23 cellular contexts compared by ENCODE assay signal in the genomic region with DNA sequence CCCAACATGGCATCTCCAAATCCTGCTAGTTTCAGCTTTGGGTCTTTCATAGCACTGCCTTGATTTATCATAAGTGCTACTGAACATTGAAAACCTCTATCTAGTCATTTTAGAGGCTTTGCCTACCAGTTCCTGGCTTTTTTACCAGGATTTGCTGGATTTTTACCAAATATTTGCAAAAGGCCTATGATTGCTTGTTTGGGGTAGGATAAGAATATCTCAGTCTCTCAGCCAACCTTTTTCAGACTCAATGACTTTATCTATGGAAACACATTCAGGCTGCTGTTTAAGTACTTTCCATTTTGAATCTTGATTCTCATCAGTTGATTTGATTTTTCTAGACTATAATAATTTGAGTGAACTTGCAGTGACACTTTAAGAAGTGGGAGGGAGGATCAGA.
A peak's percentile ranks its signal among the peaks of the same experiment; 100 is the strongest.
DNase-seq lines count a peak whose midpoint lies in the region; ATAC-seq and TF ChIP-seq lines count a peak whose summit lies in the region.
"Had no signal": no experiment of that assay in that cellular context is flagged by ENCODE, and none has a peak within 500 bp of the region (broad histone marks: within the 10 kb centered on the region; RNA-seq: fewer than 3 reads in every experiment).

No MANE protein-coding gene starts in this region.

- no peak overlapping the region for H3K9ac ChIP-seq in mammary epithelial cell (ENCODE audit: insufficient read depth, low read length)
- H3K9ac ChIP-seq: SK-N-SH had no signal

- H3K4me1 ChIP-seq in mammary epithelial cell (ENCODE audit: insufficient read depth, low read length) (peaks cover 6% of the 10 kb centered on the region), mesodermal cell (ENCODE audit: control insufficient read depth, insufficient read depth, low read length, poor library complexity, severe bottlenecking) (peaks cover 21% of the 10 kb centered on the region), left lung (no peaks in the 10 kb centered on the region)
- H3K4me1 ChIP-seq: BE2C had no signal

- no peaks in the 10 kb centered on the region for H3K27me3 Mint-ChIP-seq in MCF 10A (ENCODE audit: insufficient read depth, unreplicated experiment)
- H3K27me3 Mint-ChIP-seq in activated CD8-positive, alpha-beta memory T cell treated with anti-CD3 and anti-CD28 coated beads, Interleukin-2, amount 10 ng/mL, durations not matched to agents 7 days and 5 days: peaks cover 3% of the 10 kb centered on the region

- H3K4me3 ChIP-seq in mammary epithelial cell (replicated peaks in 1 of 3; ENCODE audit: insufficient read depth in 1 of 3, low read depth in 2 of 3, low read length in 3 of 3) (no peak overlapping the region), mesodermal cell (ENCODE audit: extremely low read depth, insufficient read depth, low read length, poor library complexity, severe bottlenecking) (no peak overlapping the region), left lung (no peak overlapping the region)
- H3K4me3 ChIP-seq: MG63 had no signal

- no peaks in the 10 kb centered on the region for H3K36me3 ChIP-seq in mammary epithelial cell (ENCODE audit: insufficient read depth, low read length)
- no peaks in the 10 kb centered on the region for H3K36me3 ChIP-seq in mesodermal cell (ENCODE audit: control insufficient read depth, insufficient read depth, low read length)
- H3K36me3 ChIP-seq in left lung: no peaks in the 10 kb centered on the region
- H3K36me3 ChIP-seq: BE2C, MG63 had no signal

- dilution Hi-C loops in mammary epithelial cell (cut with HindIII; ENCODE audit: low sequenced_read_pairs): no loop called here

- POLR2A ChIA-PET in MCF 10A (lab: Yijun Ruan, JAX): interaction anchor here (0.5 to 1.4 kb wide), 2 partner anchors 11 to 97 kb away, joined by 4 read pairs; no protein-coding TSS in a partner anchor

- no TSS peak for BruUV-seq in MCF 10A (replicated peaks; lab: Mats Ljungman, UMichigan)
- no TSS peak for BruUV-seq in mammary epithelial cell (replicated peaks; lab: Mats Ljungman, UMichigan)

- no peaks in the 10 kb centered on the region for H3K36me3 Mint-ChIP-seq in MCF 10A (ENCODE audit: insufficient read depth, unreplicated experiment)
- no peaks in the 10 kb centered on the region for H3K36me3 Mint-ChIP-seq in activated CD8-positive, alpha-beta memory T cell treated with anti-CD3 and anti-CD28 coated beads, Interleukin-2, amount 10 ng/mL, durations not matched to agents 7 days and 5 days
- H3K36me3 Mint-ChIP-seq: CD14-positive monocyte; CD8-positive, alpha-beta memory T cell had no signal

- TF ChIP-seq CTCF in MCF 10A (IDR thresholded peaks at IDR 0.05; ENCODE audit: unreplicated experiment): no peak
- no peak for TF ChIP-seq CTCF in mammary epithelial cell (conservative IDR thresholded peaks at IDR 0.05 in 1 of 2, IDR thresholded peaks at IDR 0.05 in 1 of 2; ENCODE audit: extremely low read depth in 1 of 2, insufficient read depth in 1 of 2, low read depth in 1 of 2, low read length in 2 of 2)
- TF ChIP-seq CTCF in left lung (IDR thresholded peaks at IDR 0.05): no peak

- no peak overlapping the region for H3K4me3 Mint-ChIP-seq in MCF 10A (ENCODE audit: unreplicated experiment)
- no peak overlapping the region for H3K4me3 Mint-ChIP-seq in activated CD8-positive, alpha-beta memory T cell treated with anti-CD3 and anti-CD28 coated beads, Interleukin-2, amount 10 ng/mL, durations not matched to agents 7 days and 5 days
- H3K4me3 Mint-ChIP-seq: CD14-positive monocyte; CD8-positive, alpha-beta memory T cell had no signal

- H2AFZ ChIP-seq in mammary epithelial cell (ENCODE audit: low read depth, low read length): no peak overlapping the region

- no peak for ATAC-seq in left lung
- no peak for ATAC-seq in activated CD8-positive, alpha-beta memory T cell treated with anti-CD3 and anti-CD28 coated beads, Interleukin-2, amount 10 ng/mL, durations not matched to agents 7 days and 5 days
- ATAC-seq: HepG2 had no signal

- no peak overlapping the region for H3K4me2 ChIP-seq in mammary epithelial cell (ENCODE audit: insufficient read depth, low read depth, low read length)
- H3K4me2 ChIP-seq: SK-N-SH had no signal

- no peaks in the 10 kb centered on the region for H3K9me3 Mint-ChIP-seq in MCF 10A (ENCODE audit: unreplicated experiment)
- peaks cover 4% of the 10 kb centered on the region for H3K9me3 Mint-ChIP-seq in activated CD8-positive, alpha-beta memory T cell treated with anti-CD3 and anti-CD28 coated beads, Interleukin-2, amount 10 ng/mL, durations not matched to agents 7 days and 5 days (ENCODE audit: low read depth)

- no peaks in the 10 kb centered on the region for H4K20me1 ChIP-seq in mammary epithelial cell (ENCODE audit: insufficient read depth, low read length)

- no peak for DNase-seq in MCF 10A (ENCODE audit: unreplicated experiment)
- DNase-seq in mammary epithelial cell: no peak
- DNase-seq in caudate nucleus (lab: John Stamatoyannopoulos, UW): peak in 3 of 61 donors; percentile 25 to 72 (median 48)
- no peak for DNase-seq in left lung
- DNase-seq in COLO668 (lab: John Stamatoyannopoulos, UW; ENCODE audit: unreplicated experiment): no peak
- DNase-seq in activated CD8-positive, alpha-beta memory T cell treated with anti-CD3 and anti-CD28 coated beads, Interleukin-2, amount 10 ng/mL, durations not matched to agents 7 days and 5 days: no peak
- DNase-seq: 8988T; BE2C; CD8-positive, alpha-beta memory T cell; GDM1; H7; NCI-H1105 treated with DMSO at 0.1 percent for 48 hours; NCI-H146; NCI-H2107; NCI-H446; NCI-H524 treated with DMSO at 0.1 percent for 48 hours; NCI-H774; SIG-M5; SK-N-SH had no signal

- intact Hi-C loops in MCF 10A (cut with micrococcal nuclease): no loop called here
- intact Hi-C loops in mammary epithelial cell (cut with micrococcal nuclease): no loop called here
- intact Hi-C loops in left lung (cut with DNase I): no loop called here

- no peaks in the 10 kb centered on the region for H3K9me3 ChIP-seq in mammary epithelial cell (replicated peaks; ENCODE audit: insufficient read depth, low read length)
- no peaks in the 10 kb centered on the region for H3K9me3 ChIP-seq in mesodermal cell (ENCODE audit: control insufficient read depth, low read length)
- no peaks in the 10 kb centered on the region for H3K9me3 ChIP-seq in left lung
- H3K9me3 ChIP-seq: BE2C, MG63, SK-N-SH had no signal

- peak overlapping the region; percentile 42 for H3K27ac Mint-ChIP-seq in MCF 10A (ENCODE audit: low read depth, unreplicated experiment)
- no peak overlapping the region for H3K27ac Mint-ChIP-seq in activated CD8-positive, alpha-beta memory T cell treated with anti-CD3 and anti-CD28 coated beads, Interleukin-2, amount 10 ng/mL, durations not matched to agents 7 days and 5 days
- H3K27ac Mint-ChIP-seq: CD14-positive monocyte; CD8-positive, alpha-beta memory T cell had no signal

- H3K27ac ChIP-seq in mammary epithelial cell (ENCODE audit: insufficient read depth, low read depth, low read length) (no peak overlapping the region), caudate nucleus (ENCODE audit: low read depth, low read length) (peak overlapping the region; percentile 74), mesodermal cell (ENCODE audit: low read depth, low read length, severe bottlenecking) (peak overlapping the region; percentile 65), left lung (no peak overlapping the region)

- no peaks in the 10 kb centered on the region for H3K79me2 ChIP-seq in mammary epithelial cell (ENCODE audit: insufficient read depth, low read length)

- H3K27me3 ChIP-seq in mammary epithelial cell (ENCODE audit: insufficient read depth, low read length) (no peaks in the 10 kb centered on the region), left lung (no peaks in the 10 kb centered on the region)
- H3K27me3 ChIP-seq: BE2C, MG63 had no signal

- peaks cover 15% of the 10 kb centered on the region for H3K4me1 Mint-ChIP-seq in MCF 10A (ENCODE audit: insufficient read depth, unreplicated experiment)
- peaks cover 7% of the 10 kb centered on the region for H3K4me1 Mint-ChIP-seq in activated CD8-positive, alpha-beta memory T cell treated with anti-CD3 and anti-CD28 coated beads, Interleukin-2, amount 10 ng/mL, durations not matched to agents 7 days and 5 days
- H3K4me1 Mint-ChIP-seq: CD14-positive monocyte; CD8-positive, alpha-beta memory T cell had no signal

- in situ Hi-C loops in mammary epithelial cell (cut with MboI; ENCODE audit: low sequenced_read_pairs in 2 of 2): no loop called here

- CTCF ChIA-PET in MCF 10A (lab: Yijun Ruan, JAX): interaction anchor here (0.7 kb wide), 1 partner anchor 1164 kb away, joined by 3 read pairs; no protein-coding TSS in a partner anchor
- CTCF ChIA-PET in mammary epithelial cell (lab: Charles Lee; ENCODE audit: low non-redundant PET): no interaction called here
- CTCF ChIA-PET in activated CD8-positive, alpha-beta memory T cell treated with anti-CD3 and anti-CD28 coated beads, Interleukin-2, amount 10 ng/mL, durations not matched to agents 7 days and 5 days (lab: Charles Lee): no interaction called here

Comparison
In these comparisons a context has a peak if more than half of its experiments do, and no peak if none do; other contexts are left out.
1. H3K27ac ChIP-seq: peak in caudate nucleus (single experiment) and mesodermal cell (single experiment); none in mammary epithelial cell (single experiment) and left lung (0 of 2).